2 cellular contexts compared by ENCODE assay signal in genomic region chr20:35273449-35274171, GRCh38.
A peak's percentile ranks its signal among the peaks of the same experiment; 100 is the strongest.
TF ChIP-seq lines count a peak whose summit lies in the region.

No MANE protein-coding gene starts in this region.

TF ChIP-seq in GM12878, 131 proteins besides CTCF, POLR2A, EP300 and RAD21:
- peak; percentile 43; the same call in 1 of the 2 replicates for TF ChIP-seq PKNOX1 (IDR thresholded peaks at IDR 0.05)
- peak; percentile 65; the same call in 1 of the 2 replicates for TF ChIP-seq RFX5 (IDR thresholded peaks at IDR 0.05; ENCODE audit: low read depth, low read length)
- no peak for TF ChIP-seq HDAC2 (IDR thresholded peaks at IDR 0.05)

TF ChIP-seq in HepG2, 621 proteins besides CTCF, POLR2A, EP300 and RAD21:
- TF ChIP-seq MED1 (CRISPR knock-in tag; IDR thresholded peaks at IDR 0.05) (0 out of 2 replicates have a peak, but pooled peaks have one; percentile 16), ZNF350 (CRISPR knock-in tag; IDR thresholded peaks at IDR 0.05; ENCODE audit: borderline replicate concordance, low read depth) (peak; percentile 46; the same call in 1 of the 2 replicates), ZNF879 (CRISPR knock-in tag; IDR thresholded peaks at IDR 0.05) (no peak), KDM2A (CRISPR knock-in tag; IDR thresholded peaks at IDR 0.05; ENCODE audit: borderline replicate concordance, low read depth) (peak; percentile 46; the same call in 1 of the 2 replicates), SRSF1 (optimal IDR thresholded peaks at IDR 0.05; ENCODE audit: low read depth, low read length) (peak; percentile 18), MEF2D (CRISPR knock-in tag; IDR thresholded peaks at IDR 0.05) (0 out of 2 replicates have a peak, but pooled peaks have one; percentile 25), ZNF326 (CRISPR knock-in tag; IDR thresholded peaks at IDR 0.05; ENCODE audit: borderline replicate concordance) (0 out of 2 replicates have a peak, but pooled peaks have one; percentile 18), POLR2G (IDR thresholded peaks at IDR 0.05; ENCODE audit: low read depth, low read length) (peak; percentile 14; the same call in 1 of the 2 replicates), SMAD1 (CRISPR knock-in tag; IDR thresholded peaks at IDR 0.05; ENCODE audit: borderline replicate concordance, low read depth) (0 out of 2 replicates have a peak, but pooled peaks have one; percentile 27), ZC3H4 (CRISPR knock-in tag; IDR thresholded peaks at IDR 0.05; ENCODE audit: borderline replicate concordance) (peak; percentile 10; the same call in 1 of the 2 replicates), RFX5 (IDR thresholded peaks at IDR 0.05; ENCODE audit: low read depth, low read length) (peak; percentile 85), ZBTB8A (CRISPR knock-in tag; IDR thresholded peaks at IDR 0.05; ENCODE audit: borderline replicate concordance, low read depth) (no peak), GTF2F1 (IDR thresholded peaks at IDR 0.05; ENCODE audit: low read length) (no peak), ZNF232 (CRISPR knock-in tag; IDR thresholded peaks at IDR 0.05; ENCODE audit: borderline replicate concordance) (0 out of 2 replicates have a peak, but pooled peaks have one; percentile 29), JUNB (CRISPR knock-in tag; IDR thresholded peaks at IDR 0.05; ENCODE audit: borderline replicate concordance) (0 out of 2 replicates have a peak, but pooled peaks have one; percentile 29), YEATS4 (CRISPR knock-in tag; IDR thresholded peaks at IDR 0.05; ENCODE audit: borderline replicate concordance) (no peak), ZNF572 (CRISPR knock-in tag; IDR thresholded peaks at IDR 0.05) (0 out of 2 replicates have a peak, but pooled peaks have one; percentile 22)
- TF ChIP-seq, protein P1, sequence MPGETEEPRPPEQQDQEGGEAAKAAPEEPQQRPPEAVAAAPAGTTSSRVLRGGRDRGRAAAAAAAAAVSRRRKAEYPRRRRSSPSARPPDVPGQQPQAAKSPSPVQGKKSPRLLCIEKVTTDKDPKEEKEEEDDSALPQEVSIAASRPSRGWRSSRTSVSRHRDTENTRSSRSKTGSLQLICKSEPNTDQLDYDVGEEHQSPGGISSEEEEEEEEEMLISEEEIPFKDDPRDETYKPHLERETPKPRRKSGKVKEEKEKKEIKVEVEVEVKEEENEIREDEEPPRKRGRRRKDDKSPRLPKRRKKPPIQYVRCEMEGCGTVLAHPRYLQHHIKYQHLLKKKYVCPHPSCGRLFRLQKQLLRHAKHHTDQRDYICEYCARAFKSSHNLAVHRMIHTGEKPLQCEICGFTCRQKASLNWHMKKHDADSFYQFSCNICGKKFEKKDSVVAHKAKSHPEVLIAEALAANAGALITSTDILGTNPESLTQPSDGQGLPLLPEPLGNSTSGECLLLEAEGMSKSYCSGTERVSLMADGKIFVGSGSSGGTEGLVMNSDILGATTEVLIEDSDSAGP (CRISPR knock-in tag; IDR thresholded peaks at IDR 0.05; ENCODE audit: borderline replicate concordance): peak; percentile 29; the same call in 1 of the 2 replicates
